Comparison of ENCODE assay signal across 11 cellular contexts in the genomic region with DNA sequence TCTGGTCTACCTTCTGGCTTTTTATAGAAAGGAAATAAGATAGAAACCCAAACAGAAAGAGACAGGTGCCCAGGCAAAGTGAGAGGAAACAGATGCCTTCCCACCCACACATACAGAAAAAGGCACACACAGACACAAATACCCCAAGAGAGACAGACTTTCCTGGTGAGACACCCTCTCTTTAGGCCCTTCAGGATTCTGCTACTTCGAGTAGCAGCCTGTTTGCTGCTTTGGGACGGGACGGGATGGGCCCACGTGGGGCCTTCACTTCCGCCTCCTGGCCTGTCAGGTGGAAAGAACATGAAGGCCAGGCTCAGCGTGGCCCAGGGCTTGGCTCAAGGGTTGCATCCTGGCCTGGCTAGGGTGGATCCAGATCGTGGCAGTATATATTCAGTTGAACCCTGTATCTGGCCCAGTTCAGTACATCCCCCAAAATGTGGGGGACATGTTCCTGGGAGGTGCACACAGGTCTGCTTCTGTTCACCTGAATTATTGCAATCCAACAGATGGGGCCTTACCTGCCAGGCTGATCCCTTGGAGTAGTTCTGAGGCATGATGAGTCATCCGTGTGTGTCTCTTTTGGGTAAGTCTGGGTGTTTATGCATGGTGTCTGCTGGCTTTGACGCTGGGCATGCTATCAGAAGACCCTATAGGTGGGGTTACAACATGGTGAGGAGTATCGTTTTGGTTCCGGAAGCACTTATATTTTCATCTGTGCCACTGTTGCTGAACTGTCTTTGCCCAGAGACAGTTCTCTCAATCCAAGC. TPM values are rescaled to one million over a fixed set of nuclear protein-coding genes. Genes with fewer than 3 reads are reported as not detected.
A peak's percentile ranks its signal among the peaks of the same experiment; 100 is the strongest.
DNase-seq lines count a peak whose midpoint lies in the region; ATAC-seq and TF ChIP-seq lines count a peak whose summit lies in the region.
"Had no signal": no experiment of that assay in that cellular context is flagged by ENCODE, and none has a peak within 500 bp of the region (broad histone marks: within the 10 kb centered on the region; RNA-seq: fewer than 3 reads in every experiment).

No MANE protein-coding gene starts in this region.

- no peaks in the 10 kb centered on the region for H3K9me3 ChIP-seq in PC-3 (ENCODE audit: low read length)
- H3K9me3 ChIP-seq in naive thymus-derived CD4-positive, alpha-beta T cell (ENCODE audit: control insufficient read depth in 2 of 3, low read length in 3 of 3): no peaks in the 10 kb centered on the region

- H3K4me3 ChIP-seq in PC-3 (ENCODE audit: low read length): no peak overlapping the region
- no peak overlapping the region for H3K4me3 ChIP-seq in naive thymus-derived CD4-positive, alpha-beta T cell (ENCODE audit: low read length)

- no peaks in the 10 kb centered on the region; the same call in none of the 2 replicates for H3K36me3 ChIP-seq in PC-3 (ENCODE audit: low read depth, low read length)
- peaks cover 0 to 28% (median 0%) of the 10 kb centered on the region in 3 experiments for H3K36me3 ChIP-seq in naive thymus-derived CD4-positive, alpha-beta T cell (ENCODE audit: control insufficient read depth in 2 of 3, insufficient read depth in 3 of 3, low read length in 3 of 3)

- H3K4me1 Mint-ChIP-seq in activated CD4-positive, alpha-beta T cell treated with anti-CD3 and anti-CD28 coated beads for 36 hours: peaks cover 62% of the 10 kb centered on the region
- H3K4me1 Mint-ChIP-seq in naive thymus-derived CD4-positive, alpha-beta T cell: peaks cover 24 to 64% (median 62%) of the 10 kb centered on the region in 7 donors
- H3K4me1 Mint-ChIP-seq in immature natural killer cell: peaks cover 31 to 41% of the 10 kb centered on the region in 2 donors

- H3K27ac Mint-ChIP-seq in activated CD4-positive, alpha-beta T cell treated with anti-CD3 and anti-CD28 coated beads for 36 hours: peak overlapping the region; percentile 81
- peak overlapping the region; percentile 38 to 89 (median 80) for H3K27ac Mint-ChIP-seq in naive thymus-derived CD4-positive, alpha-beta T cell
- no peak overlapping the region for H3K27ac Mint-ChIP-seq in immature natural killer cell

- peak; percentile 10 for DNase-seq in activated CD4-positive, alpha-beta T cell treated with anti-CD3 and anti-CD28 coated beads for 36 hours
- no peak for DNase-seq in activated CD4-positive, alpha-beta T cell treated with anti-CD3 and anti-CD28 coated beads, Interleukin-2, amount 50 U/mL, for 1 hour
- DNase-seq in PC-3 (peak; percentile 26), NCI-H1417 treated with DMSO at 0.1 percent for 48 hours (lab: John Stamatoyannopoulos, UW) (no peak), AG08396 (ENCODE audit: low spot score) (no peak), immature natural killer cell (no peak)
- peak in 2 of 9 donors; percentile 9 to 15 for DNase-seq in naive thymus-derived CD4-positive, alpha-beta T cell
- DNase-seq: OCI-M1 had no signal

- H2AFZ ChIP-seq in PC-3 (ENCODE audit: low read length): no peak overlapping the region

- H4K20me1 ChIP-seq in PC-3 (ENCODE audit: low read length): no peaks in the 10 kb centered on the region

- POLR2A ChIA-PET in activated CD4-positive, alpha-beta T cell treated with anti-CD3 and anti-CD28 coated beads for 36 hours (lab: Charles Lee): no interaction called here
- POLR2A ChIA-PET in PC-3 (lab: Charles Lee; ENCODE audit: unreplicated experiment): no interaction called here
- POLR2A ChIA-PET in naive thymus-derived CD4-positive, alpha-beta T cell (lab: Charles Lee): interaction anchor here (1.1 kb wide), 1 partner anchor 8 kb away, joined by 4 read pairs; no protein-coding TSS in a partner anchor

- peaks cover 41% of the 10 kb centered on the region for H3K36me3 Mint-ChIP-seq in activated CD4-positive, alpha-beta T cell treated with anti-CD3 and anti-CD28 coated beads for 36 hours (ENCODE audit: low read depth)
- peaks cover 2 to 37% (median 20%) of the 10 kb centered on the region in 5 donors for H3K36me3 Mint-ChIP-seq in naive thymus-derived CD4-positive, alpha-beta T cell
- H3K36me3 Mint-ChIP-seq in immature natural killer cell: peaks cover 0 to 7% (median 0%) of the 10 kb centered on the region in 3 donors

- no peak overlapping the region for H3K4me2 ChIP-seq in PC-3 (ENCODE audit: low read length)

- peak overlapping the region; percentile 80 for H3K4me3 Mint-ChIP-seq in activated CD4-positive, alpha-beta T cell treated with anti-CD3 and anti-CD28 coated beads for 36 hours
- H3K4me3 Mint-ChIP-seq in naive thymus-derived CD4-positive, alpha-beta T cell: peak overlapping the region; percentile 71 to 93 (median 82)
- no peak overlapping the region for H3K4me3 Mint-ChIP-seq in immature natural killer cell

- CTCF ChIA-PET in activated CD4-positive, alpha-beta T cell treated with anti-CD3 and anti-CD28 coated beads for 36 hours (lab: Charles Lee): no interaction called here
- CTCF ChIA-PET in PC-3 (lab: Charles Lee): no interaction called here
- CTCF ChIA-PET in naive thymus-derived CD4-positive, alpha-beta T cell (lab: Charles Lee): no interaction called here

- no peaks in the 10 kb centered on the region for H3K27me3 ChIP-seq in PC-3 (ENCODE audit: low read length)
- H3K27me3 ChIP-seq in naive thymus-derived CD4-positive, alpha-beta T cell (ENCODE audit: control insufficient read depth in 2 of 2, insufficient read depth in 2 of 2, low read length in 2 of 2): no peaks in the 10 kb centered on the region

- no peaks in the 10 kb centered on the region for H3F3A ChIP-seq in PC-3 (ENCODE audit: low read length, unreplicated experiment)

- ATAC-seq in activated CD4-positive, alpha-beta T cell treated with anti-CD3 and anti-CD28 coated beads for 36 hours: peak; percentile 32
- ATAC-seq in GM19395 (IDR thresholded peaks at IDR 0.05; ENCODE audit: unreplicated experiment) (peak; percentile 45), PC-3 (no peak)
- ATAC-seq in naive thymus-derived CD4-positive, alpha-beta T cell: no peak

- H3K4me1 ChIP-seq in PC-3 (ENCODE audit: insufficient read depth, low read length): peaks cover 7% of the 10 kb centered on the region
- H3K4me1 ChIP-seq in naive thymus-derived CD4-positive, alpha-beta T cell (ENCODE audit: control insufficient read depth in 2 of 2, insufficient read depth in 2 of 2, low read length in 2 of 2): peaks cover 0 to 34% of the 10 kb centered on the region in 2 donors

- peaks cover 6% of the 10 kb centered on the region for H3K79me2 ChIP-seq in PC-3 (ENCODE audit: low read length)

- H3K9ac ChIP-seq in PC-3 (ENCODE audit: low read length): no peak overlapping the region

- H3K9me2 ChIP-seq in PC-3 (replicated peaks; ENCODE audit: low read length): no peaks in the 10 kb centered on the region

- no peaks in the 10 kb centered on the region for H3K27me3 Mint-ChIP-seq in activated CD4-positive, alpha-beta T cell treated with anti-CD3 and anti-CD28 coated beads for 36 hours
- H3K27me3 Mint-ChIP-seq in naive thymus-derived CD4-positive, alpha-beta T cell: peaks cover 0 to 2% (median 0%) of the 10 kb centered on the region in 5 donors
- peaks cover 3 to 6% (median 4%) of the 10 kb centered on the region in 3 donors for H3K27me3 Mint-ChIP-seq in immature natural killer cell (ENCODE audit: low read depth in 3 of 3)

- intact Hi-C loops in activated CD4-positive, alpha-beta T cell treated with anti-CD3 and anti-CD28 coated beads for 36 hours (cut with DNase I, micrococcal nuclease): loop anchor here in 1 of 2 experiments (10.0 kb wide), 1 partner anchor 748 kb away; no protein-coding TSS in a partner anchor
- intact Hi-C loops in PC-3 (cut with micrococcal nuclease): no loop called here
- intact Hi-C loops in naive thymus-derived CD4-positive, alpha-beta T cell (cut with micrococcal nuclease): no loop called here

- peaks cover 2% of the 10 kb centered on the region for H3K9me3 Mint-ChIP-seq in activated CD4-positive, alpha-beta T cell treated with anti-CD3 and anti-CD28 coated beads for 36 hours (ENCODE audit: low read depth)
- H3K9me3 Mint-ChIP-seq in naive thymus-derived CD4-positive, alpha-beta T cell: peaks cover 0 to 10% (median 4%) of the 10 kb centered on the region in 11 donors
- H3K9me3 Mint-ChIP-seq in immature natural killer cell: peaks cover 0 to 8% (median 0%) of the 10 kb centered on the region in 6 donors

- no peak overlapping the region for H3K27ac ChIP-seq in PC-3 (ENCODE audit: low read length)
- peak overlapping the region; percentile 82 for H3K27ac ChIP-seq in naive thymus-derived CD4-positive, alpha-beta T cell (ENCODE audit: low read depth, low read length)

- no TSS peak for BruUV-seq in PC-3 (replicated peaks; lab: Mats Ljungman, UMichigan)

- TF ChIP-seq CTCF in PC-3 (conservative IDR thresholded peaks at IDR 0.05; ENCODE audit: low read depth, low read length): no peak

RNA-seq across cellular contexts. Expression of gene ZNF275, which starts 2.4 kb away (rescaled TPM):
- 10 to 100 TPM; 11.5 to 13.4 TPM for total RNA-seq in activated CD4-positive, alpha-beta T cell treated with anti-CD3 and anti-CD28 coated beads for 36 hours
- 7.1 and 7.8 TPM in 2 replicates for total RNA-seq in PC-3 (2014; rRNA removed)
- total RNA-seq in naive thymus-derived CD4-positive, alpha-beta T cell: 10 to 100 TPM; 14.6 to 29.9 (median 18.5) TPM
- polyA plus RNA-seq in naive thymus-derived CD4-positive, alpha-beta T cell: 10 to 100 TPM in 1 of 2 donors, 1 to 10 TPM in 1; 6.2 to 11.1 TPM
- 1 to 10 TPM; 3.1 to 5.2 (median 3.2) TPM for polyA plus RNA-seq in immature natural killer cell

RNA-seq across cellular contexts. Expression of gene PNMA6F, which starts 14.7 kb away (rescaled TPM):
- total RNA-seq in activated CD4-positive, alpha-beta T cell treated with anti-CD3 and anti-CD28 coated beads for 36 hours: not detected
- not detected in 2 replicates for total RNA-seq in PC-3 (2014; rRNA removed)
- total RNA-seq in naive thymus-derived CD4-positive, alpha-beta T cell: not detected
- not detected for polyA plus RNA-seq in naive thymus-derived CD4-positive, alpha-beta T cell
- polyA plus RNA-seq in immature natural killer cell: not detected
- total RNA-seq: activated CD8-positive, alpha-beta memory T cell treated with anti-CD3 and anti-CD28 coated beads for 36 hours; omental fat pad had no signal

Comparison
In these comparisons a context has a peak if more than half of its experiments do, and no peak if none do; other contexts are left out.
1. DNase-seq: peak in activated CD4-positive, alpha-beta T cell treated with anti-CD3 and anti-CD28 coated beads for 36 hours (single experiment) and PC-3 (single experiment); none in activated CD4-positive, alpha-beta T cell treated with anti-CD3 and anti-CD28 coated beads, Interleukin-2, amount 50 U/mL, for 1 hour (single experiment), NCI-H1417 treated with DMSO at 0.1 percent for 48 hours (single experiment), AG08396 (single experiment) and immature natural killer cell (0 of 3).
2. ATAC-seq: peak in activated CD4-positive, alpha-beta T cell treated with anti-CD3 and anti-CD28 coated beads for 36 hours (single experiment) and GM19395 (single experiment); none in PC-3 (single experiment) and naive thymus-derived CD4-positive, alpha-beta T cell (single experiment).
3. H3K27ac Mint-ChIP-seq: peak in activated CD4-positive, alpha-beta T cell treated with anti-CD3 and anti-CD28 coated beads for 36 hours (single experiment) and naive thymus-derived CD4-positive, alpha-beta T cell (9 of 9); none in immature natural killer cell (0 of 6).
4. H3K4me3 Mint-ChIP-seq: peak in activated CD4-positive, alpha-beta T cell treated with anti-CD3 and anti-CD28 coated beads for 36 hours (single experiment) and naive thymus-derived CD4-positive, alpha-beta T cell (10 of 10); none in immature natural killer cell (0 of 5).